Comparison of ENCODE assay signal across 8 cellular contexts in the genomic region with DNA sequence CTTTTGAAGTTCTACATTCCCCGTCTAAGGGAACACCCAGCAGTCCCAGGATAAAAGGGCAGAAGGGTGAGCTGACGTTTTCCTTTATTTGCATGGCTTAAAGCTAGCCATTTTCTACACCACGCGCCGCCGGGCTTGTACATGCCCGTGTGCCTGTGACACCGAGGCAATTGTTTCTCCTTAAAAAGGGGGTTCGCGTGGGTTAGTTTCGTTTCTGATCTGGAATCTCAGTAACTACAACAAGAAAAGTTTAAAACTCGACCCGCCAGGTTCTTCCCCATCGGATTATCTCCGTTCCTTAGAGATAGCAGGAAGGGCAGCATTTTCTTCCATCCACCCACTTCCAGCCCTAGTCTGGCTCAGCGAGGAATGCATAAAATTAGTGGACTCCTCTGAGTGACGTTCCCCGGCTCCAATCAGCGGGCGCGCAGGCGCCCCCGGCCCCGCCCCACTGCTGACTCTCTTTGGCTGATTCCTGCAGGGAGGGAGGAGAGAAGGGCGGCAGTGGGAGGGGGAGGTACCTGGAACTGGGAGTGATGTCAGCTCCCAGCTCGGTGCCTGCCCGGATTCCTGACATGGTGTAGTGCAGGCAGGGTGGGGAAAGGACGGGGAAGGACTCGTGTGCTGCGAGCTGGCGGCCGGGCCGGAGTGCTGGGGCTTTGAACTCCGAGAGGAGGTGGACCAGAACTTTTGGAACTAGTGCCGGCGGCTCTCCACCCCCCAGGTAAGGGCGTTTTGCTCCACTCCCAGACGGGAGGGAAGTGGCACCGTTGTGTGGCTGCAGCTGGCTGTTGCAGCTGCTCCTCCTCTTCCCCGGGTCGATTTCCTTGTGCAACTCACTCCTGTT. TPM values are rescaled to one million over a fixed set of nuclear protein-coding genes. Genes with fewer than 3 reads are reported as not detected.
DNase-seq lines count a peak whose midpoint lies in the region; ATAC-seq and TF ChIP-seq lines count a peak whose summit lies in the region.

Gene PPFIBP1 (plus strand): TSS at position 565 of the 847 bp plus-strand sequence. CDS start 109,191 bp downstream, outside the sequence.

- ATAC-seq in foreskin keratinocyte: peak; percentile 95

- H2AFZ ChIP-seq in neuron (ENCODE audit: low read depth, low read length): peak within 1 kb of the TSS; percentile 91

- CTCF ChIA-PET in HEK293 (lab: Yijun Ruan, JAX): interaction anchor here (0.6 to 1.5 kb wide), 5 partner anchors 10 to 131 kb away, joined by 3 to 7 read pairs (median 4); no protein-coding TSS in a partner anchor

- H3K36me3 ChIP-seq in HEK293 (ENCODE audit: control insufficient read depth in 2 of 2, insufficient read depth in 1 of 2, low read length in 2 of 2) (no peaks in the 10 kb centered on the region), neuron (ENCODE audit: insufficient read depth, low read length) (no peaks in the 10 kb centered on the region), subcutaneous abdominal adipose tissue (ENCODE audit: control insufficient read depth in 5 of 5, insufficient read depth in 5 of 5, low read length in 5 of 5) (no peaks in the 10 kb centered on the region)

- H3K9me3 ChIP-seq in HEK293 (ENCODE audit: control insufficient read depth, insufficient read depth, low read depth, low read length): no peaks in the 10 kb centered on the region
- H3K9me3 ChIP-seq in neuron (ENCODE audit: low read length): no peaks in the 10 kb centered on the region
- H3K9me3 ChIP-seq in subcutaneous abdominal adipose tissue (ENCODE audit: control insufficient read depth in 5 of 5, low read length in 5 of 5): no peaks in the 10 kb centered on the region

- H3K27ac ChIP-seq in HEK293 (ENCODE audit: extremely low read depth, low read depth, low read length) (peak within 1 kb of the TSS; percentile 57; the same call in 1 of the 2 replicates), foreskin keratinocyte (peak within 1 kb of the TSS; percentile 87), subcutaneous abdominal adipose tissue (ENCODE audit: low read depth, low read length) (peak within 1 kb of the TSS; percentile 88)

- H3K4me1 ChIP-seq in HEK293 (ENCODE audit: control insufficient read depth, insufficient read depth, low read length) (no peaks in the 10 kb centered on the region), foreskin keratinocyte (peaks cover 23% of the 10 kb centered on the region), neuron (ENCODE audit: insufficient read depth, low read length) (peaks cover 15% of the 10 kb centered on the region), subcutaneous abdominal adipose tissue (ENCODE audit: control insufficient read depth in 5 of 5, insufficient read depth in 5 of 5, low read length in 5 of 5) (peaks cover 2 to 23% (median 18%) of the 10 kb centered on the region in 5 donors)

- in situ Hi-C loops in SK-MEL-5 (cut with HindIII; ENCODE audit: low pct_unique_long_range_greater_than_20kb, low sequenced_read_pairs): no loop called here

- DNase-seq in GM03348 (ENCODE audit: low spot score): peak; percentile 98
- peak; percentile 93 for DNase-seq in MV-4-11 (lab: John Stamatoyannopoulos, UW)
- peak; percentile 98 for DNase-seq in SK-MEL-5 (ENCODE audit: low read depth, low spot score)
- peak; percentile 99 for DNase-seq in activated naive CD4-positive, alpha-beta T cell treated with Interleukin-2 at 50 U/mL for 16 hours
- peak; percentile 96 to 98 for DNase-seq in foreskin keratinocyte

- H3K27me3 ChIP-seq in foreskin keratinocyte: no peaks in the 10 kb centered on the region
- no peaks in the 10 kb centered on the region for H3K27me3 ChIP-seq in neuron (ENCODE audit: insufficient read depth, low read length)
- H3K27me3 ChIP-seq in subcutaneous abdominal adipose tissue (ENCODE audit: control insufficient read depth in 5 of 5, insufficient read depth in 4 of 5, low read length in 5 of 5): peaks cover 0 to 4% (median 0%) of the 10 kb centered on the region in 5 donors

- POLR2A ChIA-PET in HEK293 (lab: Yijun Ruan, JAX): interaction anchor here (0.6 to 2.2 kb wide), 15 partner anchors 9 to 417 kb away, joined by 3 to 16 read pairs (median 5); partner anchors contain the start of gene REP15

- peak within 1 kb of the TSS; percentile 77 to 89 (median 85) for H3K9ac ChIP-seq in subcutaneous abdominal adipose tissue (ENCODE audit: low read length in 5 of 5)

- TF ChIP-seq CTCF in HEK293 (tag by site-specific recombination; IDR thresholded peaks at IDR 0.05): peak; percentile 79
- peak; percentile 52 for TF ChIP-seq CTCF in foreskin keratinocyte (conservative IDR thresholded peaks at IDR 0.05)

- H3K4me3 ChIP-seq in HEK293 (ENCODE audit: low read depth, low read length) (peak within 1 kb of the TSS; percentile 65), neuron (ENCODE audit: low read length) (peak within 1 kb of the TSS; percentile 75), subcutaneous abdominal adipose tissue (ENCODE audit: low read depth in 1 of 5, low read length in 5 of 5) (peak within 1 kb of the TSS; percentile 89 to 96 (median 94))

TF ChIP-seq in HEK293, 187 proteins besides CTCF, POLR2A, EP300 and RAD21 (continues in another document):
- TF ChIP-seq ZNF670 (tag by site-specific recombination; IDR thresholded peaks at IDR 0.05; ENCODE audit: low read depth) (no peak), ZNF184 (tag by site-specific recombination; IDR thresholded peaks at IDR 0.05) (no peak), ZNF76 (tag by site-specific recombination; IDR thresholded peaks at IDR 0.05; ENCODE audit: borderline replicate concordance, low read depth) (peak; percentile 48), ZNF423 (tag by site-specific recombination; IDR thresholded peaks at IDR 0.05) (no peak), ZNF629 (tag by site-specific recombination; IDR thresholded peaks at IDR 0.05) (peak; percentile 75), ZBTB21 (tag by site-specific recombination; IDR thresholded peaks at IDR 0.05) (0 out of 2 replicates have a peak, but pooled peaks have one; percentile 23), PRDM10 (tag by site-specific recombination; IDR thresholded peaks at IDR 0.05) (peak; percentile 97), ZBTB44 (tag by site-specific recombination; IDR thresholded peaks at IDR 0.05) (peak; percentile 79), ZNF19 (tag by site-specific recombination; IDR thresholded peaks at IDR 0.05; ENCODE audit: low read depth) (no peak), ZNF747 (tag by site-specific recombination; IDR thresholded peaks at IDR 0.05) (no peak), ZNF2 (tag by site-specific recombination; IDR thresholded peaks at IDR 0.05) (peak; percentile 70; the same call in 1 of the 2 replicates), ZNF571 (tag by site-specific recombination; IDR thresholded peaks at IDR 0.05) (no peak), ZBTB8A (tag by site-specific recombination; IDR thresholded peaks at IDR 0.05) (peak; percentile 47; the same call in 1 of the 2 replicates)
- TF ChIP-seq, protein P1, sequence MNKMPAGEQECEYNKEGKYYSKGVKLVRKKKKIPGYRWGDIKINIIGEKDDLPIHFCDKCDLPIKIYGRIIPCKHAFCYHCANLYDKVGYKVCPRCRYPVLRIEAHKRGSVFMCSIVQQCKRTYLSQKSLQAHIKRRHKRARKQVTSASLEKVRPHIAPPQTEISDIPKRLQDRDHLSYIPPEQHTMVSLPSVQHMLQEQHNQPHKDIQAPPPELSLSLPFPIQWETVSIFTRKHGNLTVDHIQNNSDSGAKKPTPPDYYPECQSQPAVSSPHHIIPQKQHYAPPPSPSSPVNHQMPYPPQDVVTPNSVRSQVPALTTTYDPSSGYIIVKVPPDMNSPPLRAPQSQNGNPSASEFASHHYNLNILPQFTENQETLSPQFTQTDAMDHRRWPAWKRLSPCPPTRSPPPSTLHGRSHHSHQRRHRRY (tag by site-specific recombination; IDR thresholded peaks at IDR 0.05): no peak

RNA-seq across cellular contexts. Expression of gene PPFIBP1, which starts in this region (rescaled TPM):
- total RNA-seq in SK-MEL-5 (2014; rRNA removed; shearing (Covaris generic)): 53.7 and 55.8 TPM in 2 replicates
- polyA plus RNA-seq in SK-MEL-5 (2015; cell fraction: cytosol; rRNA removed): 51.2 and 79.8 TPM in 2 replicates
- 42.3 and 51.3 TPM in 2 replicates for polyA plus RNA-seq in SK-MEL-5 (2015; cell fraction: nucleus; rRNA removed)
- total RNA-seq in foreskin keratinocyte: 92.1 and 105 TPM in 2 replicates
- 12.6 and 14.2 TPM in 2 replicates for polyA plus RNA-seq in foreskin keratinocyte

Comparison
In these comparisons a context has a peak if more than half of its experiments do, and no peak if none do; other contexts are left out.
1. Peak in every context shown above with its lines: DNase-seq, ATAC-seq, H3K4me3 ChIP-seq and H3K27ac ChIP-seq.